Comparison of ENCODE assay signal across 1 cellular context in the genomic region with DNA sequence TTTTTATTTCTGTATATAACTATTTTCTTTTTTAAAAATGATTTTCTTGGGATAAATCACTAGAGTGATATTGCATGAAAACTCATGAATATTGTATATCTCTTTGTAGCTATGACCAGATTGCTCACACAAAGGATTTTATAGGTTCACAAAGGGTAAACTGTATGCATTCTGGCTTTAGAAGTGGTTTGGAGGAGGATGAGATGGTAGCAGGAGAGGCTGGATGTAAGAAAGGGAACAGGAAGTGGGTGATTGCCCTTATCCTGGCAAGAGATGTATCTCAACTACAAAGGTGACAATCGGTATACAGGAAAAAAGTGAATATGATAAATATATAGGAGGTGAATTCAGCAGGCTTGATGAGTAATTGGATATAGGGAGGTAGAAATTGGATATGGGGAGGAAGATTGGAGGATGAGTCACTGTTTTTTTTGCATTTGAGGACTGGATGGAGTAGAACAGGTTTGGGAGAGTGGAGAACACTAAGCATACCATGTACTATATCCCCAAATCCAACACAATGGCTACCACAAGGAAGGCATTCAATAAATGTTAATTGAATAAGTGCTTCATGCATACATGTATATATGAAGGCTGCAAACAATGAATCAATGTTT.
TF ChIP-seq lines count a peak whose summit lies in the region.

No MANE protein-coding gene starts in this region.

TF ChIP-seq in HepG2, 621 proteins besides CTCF, POLR2A, EP300 and RAD21 (continued from another document and continues in another):
- TF ChIP-seq PRDM4 (CRISPR knock-in tag; IDR thresholded peaks at IDR 0.05; ENCODE audit: borderline replicate concordance) (no peak), YEATS4 (CRISPR knock-in tag; IDR thresholded peaks at IDR 0.05; ENCODE audit: borderline replicate concordance) (no peak), POLR2AphosphoS5 (IDR thresholded peaks at IDR 0.05; ENCODE audit: low read depth, low read length) (peak; percentile 3; the same call in 1 of the 2 replicates), XBP1 (CRISPR knock-in tag; IDR thresholded peaks at IDR 0.05) (no peak), PCBP2 (optimal IDR thresholded peaks at IDR 0.05; ENCODE audit: low read depth, low read length, poor library complexity, severe bottlenecking) (no peak), E2F2 (CRISPR knock-in tag; IDR thresholded peaks at IDR 0.05; ENCODE audit: borderline replicate concordance) (no peak), ZNF777 (CRISPR knock-in tag; IDR thresholded peaks at IDR 0.05) (no peak), MATR3 (CRISPR knock-in tag; IDR thresholded peaks at IDR 0.05) (no peak), ATRX (CRISPR knock-in tag; IDR thresholded peaks at IDR 0.05; ENCODE audit: borderline replicate concordance) (no peak), RCOR2 (CRISPR knock-in tag; IDR thresholded peaks at IDR 0.05) (no peak), ZNF547 (CRISPR knock-in tag; IDR thresholded peaks at IDR 0.05) (no peak), PAF1 (CRISPR knock-in tag; IDR thresholded peaks at IDR 0.05) (peak; percentile 81), PHF5A (CRISPR knock-in tag; IDR thresholded peaks at IDR 0.05; ENCODE audit: low read depth, unreplicated experiment) (no peak), ZFP36L1 (CRISPR knock-in tag; IDR thresholded peaks at IDR 0.05) (no peak), ZFP82 (CRISPR knock-in tag; IDR thresholded peaks at IDR 0.05; ENCODE audit: borderline replicate concordance) (no peak), SYNCRIP (IDR thresholded peaks at IDR 0.05; ENCODE audit: insufficient read depth, low read depth, low read length) (no peak), ZNF776 (CRISPR knock-in tag; IDR thresholded peaks at IDR 0.05) (no peak), SRSF4 (IDR thresholded peaks at IDR 0.05; ENCODE audit: low read depth, low read length, poor library complexity, severe bottlenecking) (no peak), KDM6A (CRISPR knock-in tag; IDR thresholded peaks at IDR 0.05; ENCODE audit: low read depth) (no peak), NCOR1 (IDR thresholded peaks at IDR 0.05; ENCODE audit: borderline replicate concordance, low read length) (no peak), KLF16 (CRISPR knock-in tag; IDR thresholded peaks at IDR 0.05) (no peak), ZMAT3 (CRISPR knock-in tag; conservative IDR thresholded peaks at IDR 0.05) (no peak), BHLHE40 (IDR thresholded peaks at IDR 0.05; ENCODE audit: low read length) (no peak), RELA (CRISPR knock-in tag; IDR thresholded peaks at IDR 0.05) (no peak), ZNF17 (CRISPR knock-in tag; IDR thresholded peaks at IDR 0.05) (no peak), ZNF660 (CRISPR knock-in tag; IDR thresholded peaks at IDR 0.05; ENCODE audit: borderline replicate concordance, low read depth) (no peak), PRDM15 (CRISPR knock-in tag; IDR thresholded peaks at IDR 0.05) (no peak), BORCS8-MEF2B (CRISPR knock-in tag; IDR thresholded peaks at IDR 0.05) (no peak), ZFP90 (CRISPR knock-in tag; IDR thresholded peaks at IDR 0.05; ENCODE audit: borderline replicate concordance) (no peak), PREB (CRISPR knock-in tag; IDR thresholded peaks at IDR 0.05) (no peak), MTA3 (CRISPR knock-in tag; IDR thresholded peaks at IDR 0.05) (no peak), GABPA (IDR thresholded peaks at IDR 0.05; ENCODE audit: low read depth, low read length) (no peak), GABPA (CRISPR knock-in tag; IDR thresholded peaks at IDR 0.05; ENCODE audit: low read depth) (no peak), ZNF468 (CRISPR knock-in tag; IDR thresholded peaks at IDR 0.05) (no peak), TAF1 (CRISPR knock-in tag; IDR thresholded peaks at IDR 0.05) (no peak), ZNF335 (CRISPR knock-in tag; IDR thresholded peaks at IDR 0.05) (no peak), ZNF619 (CRISPR knock-in tag; IDR thresholded peaks at IDR 0.05) (no peak)
- TF ChIP-seq, protein P1, sequence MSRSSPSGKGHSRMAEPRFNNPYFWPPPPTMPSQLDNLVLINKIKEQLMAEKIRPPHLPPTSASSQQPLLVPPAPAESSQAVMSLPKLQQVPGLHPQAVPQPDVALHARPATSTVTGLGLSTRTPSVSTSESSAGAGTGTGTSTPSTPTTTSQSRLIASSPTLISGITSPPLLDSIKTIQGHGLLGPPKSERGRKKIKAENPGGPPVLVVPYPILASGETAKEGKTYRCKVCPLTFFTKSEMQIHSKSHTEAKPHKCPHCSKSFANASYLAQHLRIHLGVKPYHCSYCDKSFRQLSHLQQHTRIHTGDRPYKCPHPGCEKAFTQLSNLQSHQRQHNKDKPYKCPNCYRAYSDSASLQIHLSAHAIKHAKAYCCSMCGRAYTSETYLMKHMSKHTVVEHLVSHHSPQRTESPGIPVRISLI (CRISPR knock-in tag; IDR thresholded peaks at IDR 0.05; ENCODE audit: borderline replicate concordance) = no peak
- TF ChIP-seq, protein P2, sequence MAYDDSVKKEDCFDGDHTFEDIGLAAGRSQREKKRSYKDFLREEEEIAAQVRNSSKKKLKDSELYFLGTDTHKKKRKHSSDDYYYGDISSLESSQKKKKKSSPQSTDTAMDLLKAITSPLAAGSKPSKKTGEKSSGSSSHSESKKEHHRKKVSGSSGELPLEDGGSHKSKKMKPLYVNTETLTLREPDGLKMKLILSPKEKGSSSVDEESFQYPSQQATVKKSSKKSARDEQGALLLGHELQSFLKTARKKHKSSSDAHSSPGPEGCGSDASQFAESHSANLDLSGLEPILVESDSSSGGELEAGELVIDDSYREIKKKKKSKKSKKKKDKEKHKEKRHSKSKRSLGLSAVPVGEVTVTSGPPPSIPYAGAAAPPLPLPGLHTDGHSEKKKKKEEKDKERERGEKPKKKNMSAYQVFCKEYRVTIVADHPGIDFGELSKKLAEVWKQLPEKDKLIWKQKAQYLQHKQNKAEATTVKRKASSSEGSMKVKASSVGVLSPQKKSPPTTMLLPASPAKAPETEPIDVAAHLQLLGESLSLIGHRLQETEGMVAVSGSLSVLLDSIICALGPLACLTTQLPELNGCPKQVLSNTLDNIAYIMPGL (CRISPR knock-in tag; IDR thresholded peaks at IDR 0.05; ENCODE audit: borderline replicate concordance in 1 of 2, low read depth in 1 of 2) = no peak
- TF ChIP-seq, protein P3, sequence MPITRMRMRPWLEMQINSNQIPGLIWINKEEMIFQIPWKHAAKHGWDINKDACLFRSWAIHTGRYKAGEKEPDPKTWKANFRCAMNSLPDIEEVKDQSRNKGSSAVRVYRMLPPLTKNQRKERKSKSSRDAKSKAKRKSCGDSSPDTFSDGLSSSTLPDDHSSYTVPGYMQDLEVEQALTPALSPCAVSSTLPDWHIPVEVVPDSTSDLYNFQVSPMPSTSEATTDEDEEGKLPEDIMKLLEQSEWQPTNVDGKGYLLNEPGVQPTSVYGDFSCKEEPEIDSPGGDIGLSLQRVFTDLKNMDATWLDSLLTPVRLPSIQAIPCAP (CRISPR knock-in tag; IDR thresholded peaks at IDR 0.05; ENCODE audit: low read depth) = no peak
